In the genomic region with DNA sequence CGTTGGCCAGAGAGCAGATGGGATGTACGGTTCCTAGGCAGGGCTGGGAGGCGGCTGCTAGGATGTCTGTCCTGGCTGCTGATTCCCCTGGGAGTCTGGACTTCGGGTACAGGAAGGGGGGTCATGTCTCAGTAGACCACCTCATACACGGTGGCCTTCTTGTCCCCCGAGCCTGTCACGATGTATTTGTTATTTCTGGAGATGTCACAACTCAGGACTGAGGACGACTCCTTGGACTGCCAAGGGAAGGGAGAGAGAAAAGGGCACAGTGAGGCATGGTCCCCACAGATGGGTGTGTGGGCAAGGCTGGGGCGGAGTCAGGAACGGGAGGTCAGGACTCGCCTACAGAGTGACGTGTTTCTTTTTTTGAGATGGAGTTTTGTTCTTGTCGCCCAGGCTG, we compare ENCODE assay signal across 20 cellular contexts. TPM values are rescaled to one million over a fixed set of nuclear protein-coding genes. Genes with fewer than 3 reads are reported as not detected.
DNase-seq lines count a peak whose midpoint lies in the region; ATAC-seq and TF ChIP-seq lines count a peak whose summit lies in the region.
"Had no signal": no experiment of that assay in that cellular context is flagged by ENCODE, and none has a peak within 500 bp of the region (broad histone marks: within the 10 kb centered on the region; RNA-seq: fewer than 3 reads in every experiment).

No MANE protein-coding gene starts in this region.

- H3K9me3 Mint-ChIP-seq in neural progenitor cell (peaks cover 3% of the 10 kb centered on the region), progenitor cell of endocrine pancreas (ENCODE audit: low read depth) (no peaks in the 10 kb centered on the region), nephron progenitor cell (peaks cover 10% of the 10 kb centered on the region)
- H3K9me3 Mint-ChIP-seq: GM23338 had no signal

- H3K36me3 Mint-ChIP-seq in neural progenitor cell (no peaks in the 10 kb centered on the region), progenitor cell of endocrine pancreas (ENCODE audit: insufficient read depth) (peaks cover 28% of the 10 kb centered on the region), nephron progenitor cell (ENCODE audit: low read depth) (no peaks in the 10 kb centered on the region)

- H3K27me3 Mint-ChIP-seq in neural progenitor cell (ENCODE audit: insufficient read depth, low read depth) (peaks cover 30% of the 10 kb centered on the region), progenitor cell of endocrine pancreas (no peaks in the 10 kb centered on the region), nephron progenitor cell (ENCODE audit: low read depth, poor library complexity) (peaks cover 78% of the 10 kb centered on the region)
- H3K27me3 Mint-ChIP-seq: CD4-positive, CD25-positive, alpha-beta regulatory T cell; CD8-positive, alpha-beta memory T cell had no signal

- H2AFZ ChIP-seq in neural progenitor cell (replicated peaks): no peak overlapping the region
- H2AFZ ChIP-seq: GM23338 had no signal

- POLR2A ChIA-PET in HEK293 (lab: Yijun Ruan, JAX): no interaction called here

- peak overlapping the region; percentile 34 for H3K27ac Mint-ChIP-seq in neural progenitor cell
- H3K27ac Mint-ChIP-seq in progenitor cell of endocrine pancreas: peak overlapping the region; percentile 71
- H3K27ac Mint-ChIP-seq in nephron progenitor cell: no peak overlapping the region
- H3K27ac Mint-ChIP-seq: CD4-positive, CD25-positive, alpha-beta regulatory T cell; GM23338 had no signal

- ATAC-seq in HG03175 (IDR thresholded peaks at IDR 0.05; ENCODE audit: unreplicated experiment): no peak
- ATAC-seq: GM12878, GM23338 had no signal

- no peak overlapping the region for H3K4me2 ChIP-seq in neural progenitor cell
- H3K4me2 ChIP-seq: BLaER1, GM23338 had no signal

- DNase-seq in NT2/D1 (ENCODE audit: low read depth, low spot score): no peak
- DNase-seq in neural progenitor cell (ENCODE audit: low spot score): no peak
- no peak for DNase-seq in progenitor cell of endocrine pancreas (ENCODE audit: low spot score, unreplicated experiment)
- DNase-seq in nephron progenitor cell: no peak
- no peak for DNase-seq in breast epithelium (ENCODE audit: low spot score in 2 of 2)
- no peak for DNase-seq in midbrain (lab: John Stamatoyannopoulos, UW)
- DNase-seq: CD4-positive, CD25-positive, alpha-beta regulatory T cell; CD8-positive, alpha-beta memory T cell; DMS 273 treated with DMSO at 0.1 percent for 48 hours; DMS79; EL; GDM1 had no signal

- H3F3A ChIP-seq in neural progenitor cell (ENCODE audit: low read depth): no peaks in the 10 kb centered on the region

- H3K27me3 ChIP-seq in NT2/D1 (ENCODE audit: insufficient read depth, insufficient read length) (peaks cover 15% of the 10 kb centered on the region), neural progenitor cell (no peaks in the 10 kb centered on the region), breast epithelium (no peaks in the 10 kb centered on the region)
- H3K27me3 ChIP-seq: BLaER1 had no signal

- TF ChIP-seq CTCF in HEK293 (tag by site-specific recombination; IDR thresholded peaks at IDR 0.05) (no peak), neural progenitor cell (IDR thresholded peaks at IDR 0.05) (no peak), progenitor cell of endocrine pancreas (IDR thresholded peaks at IDR 0.05; ENCODE audit: unreplicated experiment) (no peak), nephron progenitor cell (IDR thresholded peaks at IDR 0.05) (no peak), breast epithelium (IDR thresholded peaks at IDR 0.05) (no peak)

- H3K9me3 ChIP-seq in HEK293 (ENCODE audit: control insufficient read depth, insufficient read depth, low read depth, low read length) (no peaks in the 10 kb centered on the region), NT2/D1 (ENCODE audit: insufficient read depth, low read length) (no peaks in the 10 kb centered on the region), neural progenitor cell (ENCODE audit: low read depth) (no peaks in the 10 kb centered on the region), breast epithelium (no peaks in the 10 kb centered on the region)
- H3K9me3 ChIP-seq: HAP-1 had no signal

- H3K27ac ChIP-seq in HEK293 (ENCODE audit: extremely low read depth, low read depth, low read length): no peak overlapping the region
- no peak overlapping the region for H3K27ac ChIP-seq in neural progenitor cell
- H3K27ac ChIP-seq in breast epithelium: no peak overlapping the region
- H3K27ac ChIP-seq: BLaER1, C4-2B had no signal

- H3K4me1 ChIP-seq in HEK293 (ENCODE audit: control insufficient read depth, insufficient read depth, low read length): no peaks in the 10 kb centered on the region
- peaks cover 4% of the 10 kb centered on the region for H3K4me1 ChIP-seq in NT2/D1 (ENCODE audit: insufficient read depth, insufficient read length)
- H3K4me1 ChIP-seq in neural progenitor cell: no peaks in the 10 kb centered on the region
- H3K4me1 ChIP-seq in breast epithelium: no peaks in the 10 kb centered on the region
- H3K4me1 ChIP-seq: HAP-1 had no signal

- H4K20me1 ChIP-seq in neural progenitor cell (ENCODE audit: low read depth): no peaks in the 10 kb centered on the region
- H4K20me1 ChIP-seq: BLaER1 had no signal

- H3K4me3 Mint-ChIP-seq in neural progenitor cell: peak overlapping the region; percentile 34
- no peak overlapping the region for H3K4me3 Mint-ChIP-seq in progenitor cell of endocrine pancreas (ENCODE audit: low read depth)
- H3K4me3 Mint-ChIP-seq in nephron progenitor cell: no peak overlapping the region
- H3K4me3 Mint-ChIP-seq: CD4-positive, CD25-positive, alpha-beta regulatory T cell; GM23338 had no signal

- intact Hi-C loops in breast epithelium (cut with DNase I; ENCODE audit: low total_unique reads): no loop called here

- no peaks in the 10 kb centered on the region for H3K79me2 ChIP-seq in neural progenitor cell (ENCODE audit: low read depth)

- H3K4me3 ChIP-seq in HEK293 (ENCODE audit: low read depth, low read length) (no peak overlapping the region), NT2/D1 (ENCODE audit: insufficient read length, low read depth) (no peak overlapping the region), neural progenitor cell (no peak overlapping the region), breast epithelium (no peak overlapping the region)
- H3K4me3 ChIP-seq: BLaER1, GM12878, GM23338, HAP-1 had no signal

- H3K36me3 ChIP-seq in HEK293 (ENCODE audit: control insufficient read depth in 2 of 2, insufficient read depth in 1 of 2, low read length in 2 of 2) (no peaks in the 10 kb centered on the region), NT2/D1 (ENCODE audit: insufficient read depth, insufficient read length, low read length) (no peaks in the 10 kb centered on the region), neural progenitor cell (no peaks in the 10 kb centered on the region), breast epithelium (peaks cover 5% of the 10 kb centered on the region)
- H3K36me3 ChIP-seq: BLaER1, HAP-1 had no signal

- CTCF ChIA-PET in HEK293 (lab: Yijun Ruan, JAX): interaction anchor here (0.6 kb wide), 1 partner anchor 20 kb away, joined by 3 read pairs; no protein-coding TSS in a partner anchor

- H3K9ac ChIP-seq in NT2/D1 (ENCODE audit: insufficient read length, low read depth) (peak overlapping the region; percentile 3), neural progenitor cell (no peak overlapping the region)
- H3K9ac ChIP-seq: BLaER1 had no signal

- TF ChIP-seq POLR2A in breast epithelium (IDR thresholded peaks at IDR 0.05): no peak

- H3K4me1 Mint-ChIP-seq in neural progenitor cell: peaks cover 2% of the 10 kb centered on the region
- no peaks in the 10 kb centered on the region for H3K4me1 Mint-ChIP-seq in progenitor cell of endocrine pancreas (ENCODE audit: low read depth)
- no peaks in the 10 kb centered on the region for H3K4me1 Mint-ChIP-seq in nephron progenitor cell
- H3K4me1 Mint-ChIP-seq: CD4-positive, CD25-positive, alpha-beta regulatory T cell; CD8-positive, alpha-beta memory T cell had no signal

TF ChIP-seq in HEK293, 187 proteins besides CTCF, POLR2A, EP300 and RAD21 (continues in another document):
- TF ChIP-seq BCL11A (tag by site-specific recombination; IDR thresholded peaks at IDR 0.05; ENCODE audit: low read depth) (no peak), KLF1 (tag by site-specific recombination; IDR thresholded peaks at IDR 0.05) (peak; percentile 70), REPIN1 (tag by site-specific recombination; IDR thresholded peaks at IDR 0.05; ENCODE audit: low read depth) (no peak), EGR2 (tag by site-specific recombination; IDR thresholded peaks at IDR 0.05; ENCODE audit: low read depth) (peak; percentile 16; the same call in 1 of the 2 replicates)
- TF ChIP-seq, protein P1, sequence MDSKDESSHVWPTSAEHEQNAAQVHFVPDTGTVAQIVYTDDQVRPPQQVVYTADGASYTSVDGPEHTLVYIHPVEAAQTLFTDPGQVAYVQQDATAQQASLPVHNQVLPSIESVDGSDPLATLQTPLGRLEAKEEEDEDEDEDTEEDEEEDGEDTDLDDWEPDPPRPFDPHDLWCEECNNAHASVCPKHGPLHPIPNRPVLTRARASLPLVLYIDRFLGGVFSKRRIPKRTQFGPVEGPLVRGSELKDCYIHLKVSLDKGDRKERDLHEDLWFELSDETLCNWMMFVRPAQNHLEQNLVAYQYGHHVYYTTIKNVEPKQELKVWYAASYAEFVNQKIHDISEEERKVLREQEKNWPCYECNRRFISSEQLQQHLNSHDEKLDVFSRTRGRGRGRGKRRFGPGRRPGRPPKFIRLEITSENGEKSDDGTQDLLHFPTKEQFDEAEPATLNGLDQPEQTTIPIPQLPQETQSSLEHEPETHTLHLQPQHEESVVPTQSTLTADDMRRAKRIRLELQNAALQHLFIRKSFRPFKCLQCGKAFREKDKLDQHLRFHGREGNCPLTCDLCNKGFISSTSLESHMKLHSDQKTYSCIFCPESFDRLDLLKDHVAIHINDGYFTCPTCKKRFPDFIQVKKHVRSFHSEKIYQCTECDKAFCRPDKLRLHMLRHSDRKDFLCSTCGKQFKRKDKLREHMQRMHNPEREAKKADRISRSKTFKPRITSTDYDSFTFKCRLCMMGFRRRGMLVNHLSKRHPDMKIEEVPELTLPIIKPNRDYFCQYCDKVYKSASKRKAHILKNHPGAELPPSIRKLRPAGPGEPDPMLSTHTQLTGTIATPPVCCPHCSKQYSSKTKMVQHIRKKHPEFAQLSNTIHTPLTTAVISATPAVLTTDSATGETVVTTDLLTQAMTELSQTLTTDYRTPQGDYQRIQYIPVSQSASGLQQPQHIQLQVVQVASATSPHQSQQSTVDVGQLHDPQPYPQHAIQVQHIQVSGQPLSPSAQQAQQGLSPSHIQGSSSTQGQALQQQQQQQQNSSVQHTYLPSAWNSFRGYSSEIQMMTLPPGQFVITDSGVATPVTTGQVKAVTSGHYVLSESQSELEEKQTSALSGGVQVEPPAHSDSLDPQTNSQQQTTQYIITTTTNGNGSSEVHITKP (tag by site-specific recombination; IDR thresholded peaks at IDR 0.05): peak; percentile 95

RNA-seq across cellular contexts. Expression of a gene that starts 20.4 kb away (rescaled TPM):
- total RNA-seq in neural progenitor cell (ENCODE audit: low replicate concordance): 0.22 and 1.8 TPM in 2 replicates
- 18.4 and 21.0 TPM in 2 replicates for total RNA-seq in progenitor cell of endocrine pancreas
- 1 to 10 TPM; 1.6 to 4.3 (median 3.2) TPM for total RNA-seq in breast epithelium
- total RNA-seq: A673; CD4-positive, CD25-positive, alpha-beta regulatory T cell had no signal

RNA-seq across cellular contexts. Expression of a gene that starts 31.4 kb away (rescaled TPM):
- 1.1 TPM in 1 of 2 replicates, not detected in the other for total RNA-seq in neural progenitor cell (ENCODE audit: low replicate concordance)
- 147 and 160 TPM in 2 replicates for total RNA-seq in progenitor cell of endocrine pancreas
- 10 to 100 TPM; 25.3 to 65.6 (median 35.1) TPM for total RNA-seq in breast epithelium

RNA-seq across cellular contexts. Expression of a gene that starts 52.9 kb away (rescaled TPM):
- 6.2 and 6.5 TPM in 2 replicates for total RNA-seq in neural progenitor cell (ENCODE audit: low replicate concordance)
- total RNA-seq in progenitor cell of endocrine pancreas: 6.3 and 7.1 TPM in 2 replicates
- total RNA-seq in breast epithelium: 1 to 10 TPM; 2.2 to 5.1 (median 4.9) TPM

Comparison
In these comparisons a context has a peak if more than half of its experiments do, and no peak if none do; other contexts are left out.
1. RNA of a gene that starts 31.4 kb away (total RNA-seq): 147 to 160 TPM in progenitor cell of endocrine pancreas and 25.3 to 65.6 TPM in breast epithelium; 1.1 TPM in neural progenitor cell; every median in the first group is over 10 times any median in the second.